In the genomic region with DNA sequence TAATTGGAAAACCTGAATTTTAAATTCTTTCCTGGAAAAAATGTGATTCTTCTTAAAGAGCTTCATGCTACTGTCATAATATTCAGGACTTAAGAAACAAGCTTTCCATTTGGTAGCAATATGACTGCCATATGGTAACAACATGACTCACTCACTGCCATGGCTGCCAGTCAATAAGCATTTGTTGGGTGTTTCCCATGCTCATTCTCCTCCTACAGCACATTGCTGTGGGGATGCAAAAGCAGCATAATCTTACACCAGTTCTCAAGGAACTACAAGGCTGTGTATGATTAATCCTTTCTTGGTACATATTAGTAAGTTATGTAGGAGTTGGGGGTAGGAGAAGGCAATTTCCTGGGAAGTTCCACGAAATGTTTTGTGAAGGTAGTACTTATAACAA, we compare ENCODE assay signal across 9 cellular contexts.
DNase-seq lines count a peak whose midpoint lies in the region; ATAC-seq and TF ChIP-seq lines count a peak whose summit lies in the region.
"Had no signal": no experiment of that assay in that cellular context is flagged by ENCODE, and none has a peak within 500 bp of the region (broad histone marks: within the 10 kb centered on the region; RNA-seq: fewer than 3 reads in every experiment).

No MANE protein-coding gene starts in this region.

- TF ChIP-seq CTCF in SK-N-SH (IDR thresholded peaks at IDR 0.05) (no peak), esophagus squamous epithelium (IDR thresholded peaks at IDR 0.05) (no peak)

- H3F3A ChIP-seq in SK-N-SH (replicated peaks; ENCODE audit: insufficient read depth), result no peaks in the 10 kb centered on the region

- H4K8ac ChIP-seq in mesenchymal stem cell (ENCODE audit: low read length), result no peak overlapping the region

- H2BK120ac ChIP-seq in mesenchymal stem cell (ENCODE audit: low read depth, low read length), result no peak overlapping the region

- H3K36me3 ChIP-seq in SK-N-SH (replicated peaks in 1 of 2; ENCODE audit: control insufficient read depth in 1 of 2, insufficient read depth in 2 of 2, low read length in 1 of 2), result peaks cover 14 to 42% of the 10 kb centered on the region in 2 experiments
- peaks cover 2 to 36% of the 10 kb centered on the region in 2 experiments for H3K36me3 ChIP-seq in mesenchymal stem cell (ENCODE audit: control insufficient read depth in 1 of 2, insufficient read depth in 2 of 2, low read depth in 1 of 2, low read length in 2 of 2)
- H3K36me3 ChIP-seq in esophagus squamous epithelium, result peaks cover 0 to 33% (median 6%) of the 10 kb centered on the region in 3 donors

- intact Hi-C loops in esophagus squamous epithelium (cut with DNase I), result no loop called here

- H3K27me3 ChIP-seq in SK-N-SH (ENCODE audit: insufficient read depth), result no peaks in the 10 kb centered on the region
- H3K27me3 ChIP-seq in mesenchymal stem cell (ENCODE audit: control insufficient read depth in 1 of 2, insufficient read depth in 1 of 2, low read length in 2 of 2), result no peaks in the 10 kb centered on the region
- no peaks in the 10 kb centered on the region for H3K27me3 ChIP-seq in esophagus squamous epithelium

- H3K9ac ChIP-seq in SK-N-SH (no peak overlapping the region), mesenchymal stem cell (ENCODE audit: low read length) (peak overlapping the region; percentile 26)

- H4K20me1 ChIP-seq in SK-N-SH (ENCODE audit: insufficient read depth), result no peaks in the 10 kb centered on the region

- H2AK5ac ChIP-seq in mesenchymal stem cell (ENCODE audit: low read length, severe bottlenecking), result no peak overlapping the region

- no peak for TF ChIP-seq POLR2A in esophagus squamous epithelium (IDR thresholded peaks at IDR 0.05)

- H2AFZ ChIP-seq in SK-N-SH (ENCODE audit: low read depth), result no peak overlapping the region
- H2AFZ ChIP-seq in mesenchymal stem cell (ENCODE audit: low read depth, low read length), result no peak overlapping the region

- H2BK12ac ChIP-seq in mesenchymal stem cell (ENCODE audit: low read length in 2 of 2), result no peak overlapping the region

- no peaks in the 10 kb centered on the region for H3K9me2 ChIP-seq in SK-N-SH

- H3K4me1 ChIP-seq in SK-N-SH (ENCODE audit: control insufficient read depth in 1 of 2, insufficient read depth in 2 of 2, low read depth in 1 of 2, low read length in 1 of 2) (no peaks in the 10 kb centered on the region), mesenchymal stem cell (ENCODE audit: control insufficient read depth, insufficient read depth, low read depth, low read length) (no peaks in the 10 kb centered on the region), esophagus squamous epithelium (no peaks in the 10 kb centered on the region)

- no peaks in the 10 kb centered on the region for H3K9me3 ChIP-seq in SK-N-SH
- no peaks in the 10 kb centered on the region for H3K9me3 ChIP-seq in mesenchymal stem cell (ENCODE audit: control insufficient read depth, low read length)
- no peaks in the 10 kb centered on the region for H3K9me3 ChIP-seq in esophagus squamous epithelium

- no peak overlapping the region for H2BK15ac ChIP-seq in mesenchymal stem cell (ENCODE audit: low read depth, poor library complexity, severe bottlenecking)

- H3K4me2 ChIP-seq in SK-N-SH (no peak overlapping the region), mesenchymal stem cell (ENCODE audit: low read length, poor library complexity, severe bottlenecking) (no peak overlapping the region)

- WGBS in SK-N-SH (ENCODE audit: low lambda C conversion rate), result 92% methylated on average over 1 of the region's 1 CpG
- WGBS in mesenchymal stem cell, result 95% methylated on average over 1 of the region's 1 CpG
- 82 to 89% methylated on average over 1 of the region's 1 CpG for WGBS in esophagus squamous epithelium, 2 donors

- H3K4me3 ChIP-seq in SK-N-SH (ENCODE audit: low read depth in 2 of 2, low read length in 1 of 2) (no peak overlapping the region), mesenchymal stem cell (ENCODE audit: insufficient read depth in 1 of 2, low read depth in 1 of 2, low read length in 2 of 2) (no peak overlapping the region), esophagus squamous epithelium (no peak overlapping the region)

- POLR2A ChIA-PET in SK-N-SH (lab: Yijun Ruan, JAX), result no interaction called here

- H3K23ac ChIP-seq in mesenchymal stem cell (ENCODE audit: low read length in 2 of 2), result no peak overlapping the region

- H3K18ac ChIP-seq in mesenchymal stem cell (ENCODE audit: low read depth in 1 of 2, low read length in 2 of 2), result no peak overlapping the region

- no peaks in the 10 kb centered on the region for H3K79me1 ChIP-seq in mesenchymal stem cell (replicated peaks; ENCODE audit: low read length, poor library complexity, severe bottlenecking)

- ATAC-seq in GM18520 (IDR thresholded peaks at IDR 0.05; ENCODE audit: unreplicated experiment), result peak; percentile 76
- peak; percentile 87 for ATAC-seq in HG02852 (IDR thresholded peaks at IDR 0.05; ENCODE audit: unreplicated experiment)
- ATAC-seq: Panc1 had no signal

- H2BK5ac ChIP-seq in mesenchymal stem cell (ENCODE audit: low read depth, low read length, poor library complexity, severe bottlenecking), result no peak overlapping the region

- H4K91ac ChIP-seq in mesenchymal stem cell (ENCODE audit: low read length), result no peak overlapping the region

- no peaks in the 10 kb centered on the region for H3K79me2 ChIP-seq in SK-N-SH (ENCODE audit: insufficient read depth)

- CTCF ChIA-PET in SK-N-SH (lab: Yijun Ruan, JAX), result no interaction called here

- H3K27ac ChIP-seq in SK-N-SH (ENCODE audit: low read depth in 2 of 2, low read length in 1 of 2) (peak overlapping the region in 1 of 2 experiments; percentile 61; a peak in 1 of 4 replicates), mesenchymal stem cell (ENCODE audit: low read length, poor library complexity, severe bottlenecking) (no peak overlapping the region), esophagus squamous epithelium (no peak overlapping the region)

- DNase-seq in SK-N-SH, result no peak
- peak; percentile 25 for DNase-seq in mesenchymal stem cell
- no peak for DNase-seq in NCI-H1436 treated with DMSO at 0.1 percent for 48 hours (lab: John Stamatoyannopoulos, UW)
- no peak for DNase-seq in esophagus squamous epithelium (lab: John Stamatoyannopoulos, UW)
- DNase-seq in NCI-H1417 treated with DMSO at 0.1 percent for 48 hours (lab: John Stamatoyannopoulos, UW), result no peak
- DNase-seq in NCI-H2081 (lab: John Stamatoyannopoulos, UW), result no peak

- TF ChIP-seq EP300 in SK-N-SH (IDR thresholded peaks at IDR 0.05; ENCODE audit: borderline replicate concordance in 1 of 2, low read depth in 1 of 2, low read length in 1 of 2), result no peak

- no peak for TF ChIP-seq RAD21 in SK-N-SH (IDR thresholded peaks at IDR 0.05; ENCODE audit: low read length)

- H3K14ac ChIP-seq in mesenchymal stem cell (ENCODE audit: low read length in 2 of 2), result peak overlapping the region in 1 of 2 experiments; percentile 18

- no peak overlapping the region for H3K4ac ChIP-seq in mesenchymal stem cell (ENCODE audit: low read depth in 1 of 2, low read length in 2 of 2)

TF ChIP-seq in SK-N-SH, 30 proteins besides CTCF, POLR2A, EP300 and RAD21 (continues in another document):
- TF ChIP-seq SMC3 (IDR thresholded peaks at IDR 0.05; ENCODE audit: low read depth, low read length), result no peak
- no peak for TF ChIP-seq RFX5 (IDR thresholded peaks at IDR 0.05; ENCODE audit: low read length)
- TF ChIP-seq EZH2phosphoT487 (IDR thresholded peaks at IDR 0.05; ENCODE audit: borderline replicate concordance, low read depth), result no peak
- TF ChIP-seq TAF1 (IDR thresholded peaks at IDR 0.05; ENCODE audit: borderline replicate concordance, low read depth, low read length), result no peak
- TF ChIP-seq, protein P1, sequence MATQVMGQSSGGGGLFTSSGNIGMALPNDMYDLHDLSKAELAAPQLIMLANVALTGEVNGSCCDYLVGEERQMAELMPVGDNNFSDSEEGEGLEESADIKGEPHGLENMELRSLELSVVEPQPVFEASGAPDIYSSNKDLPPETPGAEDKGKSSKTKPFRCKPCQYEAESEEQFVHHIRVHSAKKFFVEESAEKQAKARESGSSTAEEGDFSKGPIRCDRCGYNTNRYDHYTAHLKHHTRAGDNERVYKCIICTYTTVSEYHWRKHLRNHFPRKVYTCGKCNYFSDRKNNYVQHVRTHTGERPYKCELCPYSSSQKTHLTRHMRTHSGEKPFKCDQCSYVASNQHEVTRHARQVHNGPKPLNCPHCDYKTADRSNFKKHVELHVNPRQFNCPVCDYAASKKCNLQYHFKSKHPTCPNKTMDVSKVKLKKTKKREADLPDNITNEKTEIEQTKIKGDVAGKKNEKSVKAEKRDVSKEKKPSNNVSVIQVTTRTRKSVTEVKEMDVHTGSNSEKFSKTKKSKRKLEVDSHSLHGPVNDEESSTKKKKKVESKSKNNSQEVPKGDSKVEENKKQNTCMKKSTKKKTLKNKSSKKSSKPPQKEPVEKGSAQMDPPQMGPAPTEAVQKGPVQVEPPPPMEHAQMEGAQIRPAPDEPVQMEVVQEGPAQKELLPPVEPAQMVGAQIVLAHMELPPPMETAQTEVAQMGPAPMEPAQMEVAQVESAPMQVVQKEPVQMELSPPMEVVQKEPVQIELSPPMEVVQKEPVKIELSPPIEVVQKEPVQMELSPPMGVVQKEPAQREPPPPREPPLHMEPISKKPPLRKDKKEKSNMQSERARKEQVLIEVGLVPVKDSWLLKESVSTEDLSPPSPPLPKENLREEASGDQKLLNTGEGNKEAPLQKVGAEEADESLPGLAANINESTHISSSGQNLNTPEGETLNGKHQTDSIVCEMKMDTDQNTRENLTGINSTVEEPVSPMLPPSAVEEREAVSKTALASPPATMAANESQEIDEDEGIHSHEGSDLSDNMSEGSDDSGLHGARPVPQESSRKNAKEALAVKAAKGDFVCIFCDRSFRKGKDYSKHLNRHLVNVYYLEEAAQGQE (IDR thresholded peaks at IDR 0.05; ENCODE audit: low read depth, low read length), result no peak
- TF ChIP-seq GATA2 (CRISPR knock-in tag; IDR thresholded peaks at IDR 0.05), result no peak
- TF ChIP-seq FOXM1 (IDR thresholded peaks at IDR 0.05; ENCODE audit: low read depth), result no peak
- no peak for TF ChIP-seq CHD2 (IDR thresholded peaks at IDR 0.05; ENCODE audit: low read length, partially characterized antibody)
- TF ChIP-seq, protein P2, sequence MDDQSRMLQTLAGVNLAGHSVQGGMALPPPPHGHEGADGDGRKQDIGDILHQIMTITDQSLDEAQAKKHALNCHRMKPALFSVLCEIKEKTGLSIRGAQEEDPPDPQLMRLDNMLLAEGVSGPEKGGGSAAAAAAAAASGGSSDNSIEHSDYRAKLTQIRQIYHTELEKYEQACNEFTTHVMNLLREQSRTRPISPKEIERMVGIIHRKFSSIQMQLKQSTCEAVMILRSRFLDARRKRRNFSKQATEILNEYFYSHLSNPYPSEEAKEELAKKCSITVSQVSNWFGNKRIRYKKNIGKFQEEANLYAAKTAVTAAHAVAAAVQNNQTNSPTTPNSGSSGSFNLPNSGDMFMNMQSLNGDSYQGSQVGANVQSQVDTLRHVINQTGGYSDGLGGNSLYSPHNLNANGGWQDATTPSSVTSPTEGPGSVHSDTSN (IDR thresholded peaks at IDR 0.05), result peak; percentile 67
- peak; percentile 93 for TF ChIP-seq MAX (IDR thresholded peaks at IDR 0.05; ENCODE audit: low read depth)
- TF ChIP-seq TCF12 (IDR thresholded peaks at IDR 0.05), result peak; percentile 91
